In genomic region chr19:29812080-29812880, GRCh38 we compare ENCODE assay signal across 8 cellular contexts. TPM values are rescaled to one million over a fixed set of nuclear protein-coding genes. Genes with fewer than 3 reads are reported as not detected.
DNase-seq lines count a peak whose midpoint lies in the region; ATAC-seq and TF ChIP-seq lines count a peak whose summit lies in the region.

No MANE protein-coding gene starts in this region.

- DNase-seq in HFF-Myc (ENCODE audit: extremely low read depth, low read depth) (no peak), SJSA1 (ENCODE audit: low read depth in 1 of 2, low spot score in 2 of 2) (no peak), foreskin melanocyte (no peak), NCI-H2029 treated with DMSO at 0.1 percent for 48 hours (lab: John Stamatoyannopoulos, UW) (no peak), NCI-H1436 (lab: John Stamatoyannopoulos, UW) (no peak)
- peak in 2 of 10 donors; percentile 17 to 20 for DNase-seq in naive thymus-derived CD8-positive, alpha-beta T cell

- H3K36me3 Mint-ChIP-seq in naive thymus-derived CD8-positive, alpha-beta T cell: peaks cover 0 to 2% (median 0%) of the 10 kb centered on the region in 3 donors

- H3K4me3 ChIP-seq in GM12875 (ENCODE audit: low read depth, low read length) (peak overlapping the region; percentile 60), HFF-Myc (replicated peaks; ENCODE audit: low read depth, low read length) (peak overlapping the region; percentile 45), SJSA1 (peak overlapping the region; percentile 60), duodenal mucosa (ENCODE audit: low read depth in 1 of 2, low read length in 2 of 2) (peak overlapping the region; percentile 53 to 57)

- POLR2A ChIA-PET in naive thymus-derived CD8-positive, alpha-beta T cell (lab: Charles Lee): interaction anchor here (0.6 to 1.7 kb wide), 3 partner anchors 19 to 32 kb away, joined by 3 to 5 read pairs (median 4); no protein-coding TSS in a partner anchor

- no peak for TF ChIP-seq CTCF in GM12875 (IDR thresholded peaks at IDR 0.05; ENCODE audit: borderline replicate concordance, insufficient read depth, low read depth, low read length)
- no peak for TF ChIP-seq CTCF in HFF-Myc (IDR thresholded peaks at IDR 0.05; ENCODE audit: low read depth, low read length, missing control alignments)

- H3K27ac ChIP-seq in SJSA1 (no peak overlapping the region), duodenal mucosa (ENCODE audit: low read depth, low read length) (no peak overlapping the region)

- peak overlapping the region in 9 of 10 donors; percentile 15 to 94 (median 85) for H3K27ac Mint-ChIP-seq in naive thymus-derived CD8-positive, alpha-beta T cell

- no peak overlapping the region for H3K9ac ChIP-seq in duodenal mucosa (ENCODE audit: low read depth in 1 of 2, low read length in 2 of 2)

- no peaks in the 10 kb centered on the region for H3K27me3 Mint-ChIP-seq in naive thymus-derived CD8-positive, alpha-beta T cell

- H3K36me3 ChIP-seq in SJSA1 (peaks cover 34% of the 10 kb centered on the region), duodenal mucosa (ENCODE audit: control insufficient read depth in 1 of 2, insufficient read depth in 2 of 2, low read length in 2 of 2) (peaks cover 3 to 4% of the 10 kb centered on the region in 2 donors)

- H3K4me1 Mint-ChIP-seq in naive thymus-derived CD8-positive, alpha-beta T cell: peaks cover 6 to 18% (median 16%) of the 10 kb centered on the region in 4 donors

- H3K4me1 ChIP-seq in SJSA1 (replicated peaks): peaks cover 12% of the 10 kb centered on the region
- H3K4me1 ChIP-seq in duodenal mucosa (ENCODE audit: control insufficient read depth in 1 of 2, insufficient read depth in 2 of 2, low read length in 2 of 2): peaks cover 4 to 8% of the 10 kb centered on the region in 2 donors

- H3K4me3 Mint-ChIP-seq in naive thymus-derived CD8-positive, alpha-beta T cell: peak overlapping the region; percentile 83 to 91 (median 88)

- no peaks in the 10 kb centered on the region for H3K9me3 Mint-ChIP-seq in naive thymus-derived CD8-positive, alpha-beta T cell

- ATAC-seq in naive thymus-derived CD8-positive, alpha-beta T cell: no peak

- H3K9me3 ChIP-seq in SJSA1 (replicated peaks) (no peaks in the 10 kb centered on the region), duodenal mucosa (ENCODE audit: control insufficient read depth in 1 of 2, low read length in 2 of 2) (no peaks in the 10 kb centered on the region)

- H3K27me3 ChIP-seq in SJSA1 (replicated peaks) (no peaks in the 10 kb centered on the region), duodenal mucosa (ENCODE audit: control insufficient read depth in 1 of 2, insufficient read depth in 2 of 2, low read length in 2 of 2) (no peaks in the 10 kb centered on the region)

RNA-seq across cellular contexts. Expression of gene CCNE1, which starts 0.5 kb away (rescaled TPM):
- 23.0 and 24.4 TPM in 2 replicates for total RNA-seq in SJSA1 (2014; rRNA removed; shearing (Covaris generic))
- 1 to 10 TPM; 6.4 to 8.8 TPM for total RNA-seq in naive thymus-derived CD8-positive, alpha-beta T cell
- polyA plus RNA-seq in naive thymus-derived CD8-positive, alpha-beta T cell: 1 to 10 TPM; 1.5 to 3.7 (median 2.6) TPM
